7 cellular contexts compared by ENCODE assay signal in genomic region chr6:43723737-43724295, GRCh38. TPM values are rescaled to one million over a fixed set of nuclear protein-coding genes. Genes with fewer than 3 reads are reported as not detected.
DNase-seq lines count a peak whose midpoint lies in the region; TF ChIP-seq lines count a peak whose summit lies in the region.

No MANE protein-coding gene starts in this region.

- no peak overlapping the region for H3K27ac ChIP-seq in HEK293 (ENCODE audit: extremely low read depth, low read depth, low read length)
- H3K27ac ChIP-seq in VCaP, result no peak overlapping the region
- peak overlapping the region; percentile 68 to 87 for H3K27ac ChIP-seq in breast epithelium

- TF ChIP-seq CTCF in GM10266 (IDR thresholded peaks at IDR 0.05; ENCODE audit: control insufficient read depth, insufficient read depth, low read depth, missing control alignments) (peak; percentile 79), HEK293 (tag by site-specific recombination; IDR thresholded peaks at IDR 0.05) (peak; percentile 89), VCaP (conservative IDR thresholded peaks at IDR 0.05) (peak; percentile 87), breast epithelium (IDR thresholded peaks at IDR 0.05) (peak; percentile 14 to 73 (median 47))

- peaks cover 10% of the 10 kb centered on the region for H3K4me1 ChIP-seq in HEK293 (ENCODE audit: control insufficient read depth, insufficient read depth, low read length)
- peaks cover 11 to 17% of the 10 kb centered on the region in 2 donors for H3K4me1 ChIP-seq in breast epithelium

- CTCF ChIA-PET in HEK293 (lab: Yijun Ruan, JAX), result interaction anchor here (0.6 to 6.1 kb wide), 52 partner anchors 9 to 484 kb away, joined by 3 to 67 read pairs (median 4); partner anchors contain the start of genes MRPS18A and VEGFA

- DNase-seq in GM10266 (ENCODE audit: extremely low spot score), result peak; percentile 77
- DNase-seq in NCI-H1105 (lab: John Stamatoyannopoulos, UW), result peak; percentile 39
- DNase-seq in breast epithelium (ENCODE audit: low spot score in 2 of 2), result peak; percentile 66 to 69
- peak; percentile 78 for DNase-seq in kidney tubule cell (ENCODE audit: low spot score)
- DNase-seq in stimulated activated CD8-positive, alpha-beta memory T cell treated with anti-CD3 and anti-CD28 coated beads, Interleukin-12 subunit alpha, Interleukin-12 subunit beta, amount 100 ng/mL, for 4 hours (ENCODE audit: low read depth), result peak; percentile 35

- H3K36me3 ChIP-seq in HEK293 (ENCODE audit: control insufficient read depth in 2 of 2, insufficient read depth in 1 of 2, low read length in 2 of 2) (no peaks in the 10 kb centered on the region), breast epithelium (no peaks in the 10 kb centered on the region)

- H3K27me3 ChIP-seq in breast epithelium, result no peaks in the 10 kb centered on the region

- intact Hi-C loops in breast epithelium (cut with DNase I; ENCODE audit: low total_unique reads), result no loop called here

- POLR2A ChIA-PET in HEK293 (lab: Yijun Ruan, JAX), result interaction anchor here (1.1 to 2.0 kb wide), 6 partner anchors 9 to 55 kb away, joined by 3 to 40 read pairs (median 6); partner anchors contain the start of gene VEGFA

- no peaks in the 10 kb centered on the region for H3K9me3 ChIP-seq in HEK293 (ENCODE audit: control insufficient read depth, insufficient read depth, low read depth, low read length)
- no peaks in the 10 kb centered on the region for H3K9me3 ChIP-seq in breast epithelium

- TF ChIP-seq POLR2A in breast epithelium (IDR thresholded peaks at IDR 0.05), result no peak

- H3K4me3 ChIP-seq in HEK293 (ENCODE audit: low read depth, low read length), result no peak overlapping the region
- H3K4me3 ChIP-seq in breast epithelium, result no peak overlapping the region

TF ChIP-seq in HEK293, 187 proteins besides CTCF, POLR2A, EP300 and RAD21 (continues in another document):
- TF ChIP-seq ZNF354C (tag by site-specific recombination; IDR thresholded peaks at IDR 0.05; ENCODE audit: borderline replicate concordance, low read depth), result no peak
- peak; percentile 33; the same call in 1 of the 2 replicates for TF ChIP-seq KLF16 (tag by site-specific recombination; IDR thresholded peaks at IDR 0.05)
- TF ChIP-seq SETDB1 (IDR thresholded peaks at IDR 0.05; ENCODE audit: insufficient read length, low read length), result no peak
- TF ChIP-seq ZNF146 (tag by site-specific recombination; IDR thresholded peaks at IDR 0.05), result no peak
- no peak for TF ChIP-seq ZNF473 (tag by site-specific recombination; IDR thresholded peaks at IDR 0.05)
- TF ChIP-seq ZFHX2 (tag by site-specific recombination; conservative IDR thresholded peaks at IDR 0.05), result peak; percentile 66
- TF ChIP-seq ZNF830 (tag by site-specific recombination; IDR thresholded peaks at IDR 0.05; ENCODE audit: low read depth), result no peak
- no peak for TF ChIP-seq ZNF280C (tag by site-specific recombination; IDR thresholded peaks at IDR 0.05)
- peak; percentile 75 for TF ChIP-seq ZEB2 (tag by site-specific recombination; IDR thresholded peaks at IDR 0.05)
- TF ChIP-seq ZNF623 (tag by site-specific recombination; IDR thresholded peaks at IDR 0.05), result no peak
- TF ChIP-seq ZBTB48 (tag by site-specific recombination; IDR thresholded peaks at IDR 0.05), result peak; percentile 84
- TF ChIP-seq ZNF513 (tag by site-specific recombination; IDR thresholded peaks at IDR 0.05), result peak; percentile 94
- no peak for TF ChIP-seq OVOL3 (tag by site-specific recombination; IDR thresholded peaks at IDR 0.05)
- TF ChIP-seq ZNF501 (tag by site-specific recombination; IDR thresholded peaks at IDR 0.05), result no peak
- no peak for TF ChIP-seq INSM2 (tag by site-specific recombination; IDR thresholded peaks at IDR 0.05)
- no peak for TF ChIP-seq ZNF549 (tag by site-specific recombination; IDR thresholded peaks at IDR 0.05)
- no peak for TF ChIP-seq ZNF843 (tag by site-specific recombination; IDR thresholded peaks at IDR 0.05)
- TF ChIP-seq ZNF311 (tag by site-specific recombination; IDR thresholded peaks at IDR 0.05; ENCODE audit: borderline replicate concordance), result no peak
- no peak for TF ChIP-seq ZNF362 (tag by site-specific recombination; IDR thresholded peaks at IDR 0.05)
- no peak for TF ChIP-seq ZNF398 (tag by site-specific recombination; IDR thresholded peaks at IDR 0.05)
- peak; percentile 44 for TF ChIP-seq SP3 (tag by site-specific recombination; IDR thresholded peaks at IDR 0.05)
- TF ChIP-seq ZNF112 (tag by site-specific recombination; IDR thresholded peaks at IDR 0.05), result no peak
- no peak for TF ChIP-seq ZNF155 (tag by site-specific recombination; IDR thresholded peaks at IDR 0.05)
- no peak for TF ChIP-seq ZNF266 (tag by site-specific recombination; IDR thresholded peaks at IDR 0.05; ENCODE audit: low read depth)
- no peak for TF ChIP-seq ZNF16 (tag by site-specific recombination; IDR thresholded peaks at IDR 0.05; ENCODE audit: low read depth)
- no peak for TF ChIP-seq ZNF121 (tag by site-specific recombination; IDR thresholded peaks at IDR 0.05)
- no peak for TF ChIP-seq ZNF670 (tag by site-specific recombination; IDR thresholded peaks at IDR 0.05; ENCODE audit: low read depth)
- TF ChIP-seq YY2 (tag by site-specific recombination; IDR thresholded peaks at IDR 0.05), result no peak
- no peak for TF ChIP-seq ZNF626 (tag by site-specific recombination; IDR thresholded peaks at IDR 0.05)
- no peak for TF ChIP-seq ZBTB20 (tag by site-specific recombination; IDR thresholded peaks at IDR 0.05)

RNA-seq across cellular contexts. Expression of gene MRPS18A, which starts 36.2 kb away (rescaled TPM):
- 10 to 100 TPM; 37.7 to 63.2 (median 40.6) TPM for total RNA-seq in breast epithelium

RNA-seq across cellular contexts. Expression of gene VEGFA, which starts 46.2 kb away (rescaled TPM):
- 100 to 1,000 TPM; 123 to 230 (median 132) TPM for total RNA-seq in breast epithelium

Comparison
In these comparisons a context has a peak if more than half of its experiments do, and no peak if none do; other contexts are left out.
1. H3K27ac ChIP-seq: peak in breast epithelium (2 of 2); none in HEK293 (single experiment) and VCaP (single experiment).
2. Peak in every context shown above with its lines, with median percentiles within 50 percentile points of each other: DNase-seq and CTCF ChIP-seq.